In genomic region chr12:57551637-57552305, GRCh38 we compare ENCODE assay signal across 1 cellular context.
TF ChIP-seq lines count a peak whose summit lies in the region.

No MANE protein-coding gene starts in this region.

TF ChIP-seq in neural cell, 6 proteins besides CTCF, POLR2A, EP300 and RAD21:
- TF ChIP-seq REST (IDR thresholded peaks at IDR 0.05; ENCODE audit: borderline replicate concordance), result no peak
- no peak for TF ChIP-seq POLR2AphosphoS5 (IDR thresholded peaks at IDR 0.05)
- no peak for TF ChIP-seq EZH2 (IDR thresholded peaks at IDR 0.05; ENCODE audit: borderline replicate concordance, insufficient read depth, low read length, poor library complexity, severe bottlenecking)
- no peak for TF ChIP-seq MXI1 (conservative IDR thresholded peaks at IDR 0.05; ENCODE audit: poor library complexity, severe bottlenecking)
- TF ChIP-seq SMC3 (conservative IDR thresholded peaks at IDR 0.05; ENCODE audit: poor library complexity), result no peak
- TF ChIP-seq TAF1 (IDR thresholded peaks at IDR 0.05; ENCODE audit: low read depth), result no peak
